In the genomic region with DNA sequence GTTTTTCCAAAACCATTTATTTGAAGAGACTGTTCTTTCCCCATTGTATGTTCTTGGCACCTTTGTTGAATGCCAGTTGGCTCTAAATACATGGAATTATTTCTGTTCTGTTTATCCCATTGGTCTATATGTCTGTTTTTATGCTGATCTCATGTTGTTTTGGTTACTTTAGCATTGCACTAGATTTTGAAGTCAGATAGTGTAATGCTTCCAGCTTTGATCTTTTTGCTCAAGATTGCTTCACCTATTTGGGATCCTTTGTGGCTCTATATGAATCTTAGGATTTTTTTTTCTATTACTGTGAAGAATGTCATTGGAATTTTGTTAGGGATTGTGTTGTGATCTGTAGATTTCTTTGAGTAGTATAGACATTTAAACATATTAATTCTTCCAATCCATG, we compare ENCODE assay signal across 28 cellular contexts.
"Had no signal": no experiment of that assay in that cellular context is flagged by ENCODE, and none has a peak within 500 bp of the region (broad histone marks: within the 10 kb centered on the region; RNA-seq: fewer than 3 reads in every experiment).

No MANE protein-coding gene starts in this region.

- H3K27me3 ChIP-seq: colonic mucosa, dorsolateral prefrontal cortex, esophagus muscularis mucosa, esophagus squamous epithelium, foreskin keratinocyte, gastrocnemius medialis, gastroesophageal sphincter, heart left ventricle, heart right ventricle had no signal

- H3K4me3 Mint-ChIP-seq: dendritic cell treated with granulocyte-macrophage colony-stimulating factor and Interleukin-4, amounts not matched to agents 40 ng/mL and 50 ng/mL, for 4 days; effector memory CD8-positive, alpha-beta T cell; endodermal cell had no signal

- DNase-seq: colonic mucosa; cortex of kidney; dermis blood vessel endothelial cell; dorsolateral prefrontal cortex; effector CD4-positive, alpha-beta T cell; effector CD8-positive, alpha-beta T cell; effector memory CD4-positive, alpha-beta T cell; effector memory CD8-positive, alpha-beta T cell; endodermal cell; esophagus squamous epithelium; foreskin fibroblast; foreskin keratinocyte; foreskin melanocyte; gastrocnemius medialis; glutamatergic neuron; head of caudate nucleus; heart left ventricle; heart right ventricle had no signal

- H3K9me3 ChIP-seq: colonic mucosa, gastrocnemius medialis had no signal

- ATAC-seq: effector memory CD8-positive, alpha-beta T cell; esophagus mucosa; foreskin keratinocyte; gastrocnemius medialis; gastroesophageal sphincter; heart left ventricle; heart right ventricle had no signal

- H3K36me3 ChIP-seq: colonic mucosa had no signal

- H3K27ac ChIP-seq: colonic mucosa, coronary artery, dorsolateral prefrontal cortex, epithelial cell of prostate, esophagus muscularis mucosa, esophagus squamous epithelium, foreskin keratinocyte, gastrocnemius medialis, gastroesophageal sphincter, heart left ventricle, heart right ventricle had no signal

- H3K27me3 Mint-ChIP-seq: dendritic cell treated with granulocyte-macrophage colony-stimulating factor and Interleukin-4, amounts not matched to agents 40 ng/mL and 50 ng/mL, for 4 days; effector memory CD8-positive, alpha-beta T cell had no signal

- H3K27ac Mint-ChIP-seq: dendritic cell treated with granulocyte-macrophage colony-stimulating factor and Interleukin-4, amounts not matched to agents 40 ng/mL and 50 ng/mL, for 4 days; endodermal cell had no signal

- H3K4me1 Mint-ChIP-seq: endodermal cell had no signal

- H3K4me1 ChIP-seq: colonic mucosa, esophagus muscularis mucosa, esophagus squamous epithelium, gastrocnemius medialis, gastroesophageal sphincter, heart left ventricle, heart right ventricle had no signal

- H3K4me3 ChIP-seq: colonic mucosa, coronary artery, dorsolateral prefrontal cortex, esophagus muscularis mucosa, esophagus squamous epithelium, gastrocnemius medialis, gastroesophageal sphincter, heart left ventricle, heart right ventricle had no signal

- FAIRE-seq: colon, endometrium, endothelial cell of umbilical vein, frontal cortex had no signal
